ENCODE assay signal across 7 cellular contexts in the genomic region with DNA sequence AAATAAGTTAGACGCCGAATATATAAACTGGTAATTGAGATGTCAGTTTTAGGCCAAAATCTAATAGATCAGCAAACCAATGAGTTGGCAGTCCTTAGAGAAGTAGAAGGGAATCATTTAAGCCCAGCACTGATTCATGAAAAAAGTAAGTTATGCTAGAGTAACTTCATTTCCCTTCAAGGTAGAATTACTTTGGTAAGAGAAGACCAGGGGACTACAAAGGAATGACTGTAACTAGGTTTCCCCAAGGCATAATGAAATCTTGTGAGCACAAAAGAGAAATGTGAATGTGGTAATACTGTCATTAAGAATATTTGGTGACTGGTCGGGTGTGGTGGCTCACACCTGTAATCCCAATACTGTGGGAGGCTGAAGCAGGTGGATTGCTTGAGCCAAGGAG.
"Had no signal": no experiment of that assay in that cellular context is flagged by ENCODE, and none has a peak within 500 bp of the region (broad histone marks: within the 10 kb centered on the region; RNA-seq: fewer than 3 reads in every experiment).

No MANE protein-coding gene starts in this region.

- FAIRE-seq: HTR-8/SVneo, K562 had no signal

- H3K9ac ChIP-seq: GM23248 had no signal

- H3K4me3 ChIP-seq: GM23248, K562 had no signal

- H2AFZ ChIP-seq: GM23248 had no signal

- DNase-seq: GM23248, GOT3, H7, HCEC 1CT, IMR-90 had no signal

- H3K27ac ChIP-seq: GM23248 had no signal
